8 cellular contexts compared by ENCODE assay signal in the genomic region with DNA sequence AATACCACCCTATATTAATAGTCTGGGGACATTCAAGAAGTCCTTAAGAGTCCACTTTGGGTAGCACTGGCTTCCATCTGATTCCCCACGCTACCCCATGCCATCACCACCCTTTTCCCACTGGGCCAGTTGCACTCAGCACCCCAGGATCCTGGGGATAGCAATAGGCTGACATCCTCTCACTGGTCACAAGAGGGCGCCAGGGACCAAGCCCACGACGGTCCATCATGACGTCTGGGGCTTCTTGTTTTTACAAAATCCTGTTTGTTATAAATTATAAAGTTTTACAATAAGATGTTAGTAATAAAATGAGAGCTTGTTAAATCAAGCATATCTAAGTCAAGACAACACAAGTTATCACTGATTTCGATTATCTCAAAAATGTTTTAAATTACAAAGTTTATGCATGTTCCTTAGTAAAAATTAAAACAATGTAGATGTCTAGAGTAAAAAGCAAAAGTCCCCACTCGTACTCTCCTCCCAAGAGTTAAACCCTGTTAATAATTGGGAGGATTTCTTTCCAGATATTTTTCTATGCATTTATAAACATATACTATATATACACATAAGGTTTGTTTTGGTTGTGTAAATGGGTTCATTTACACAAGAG. TPM values are rescaled to one million over a fixed set of nuclear protein-coding genes. Genes with fewer than 3 reads are reported as not detected.
DNase-seq lines count a peak whose midpoint lies in the region; ATAC-seq, FAIRE-seq and TF ChIP-seq lines count a peak whose summit lies in the region.

No MANE protein-coding gene starts in this region.

- CTCF ChIA-PET in CD8-positive, alpha-beta T cell (lab: Charles Lee) = interaction anchor here (0.6 to 8.2 kb wide), 10 partner anchors 10 to 500 kb away, joined by 3 to 64 read pairs (median 3); a partner anchor contains a TSS

- peak; percentile 97 for ATAC-seq in CD8-positive, alpha-beta T cell
- ATAC-seq in GM19455 (IDR thresholded peaks at IDR 0.05; ENCODE audit: unreplicated experiment) = peak; percentile 86

- DNase-seq in CD8-positive, alpha-beta T cell = peak; percentile 19 to 63 (median 52)
- DNase-seq in HuH-7 (ENCODE audit: low spot score) (peak; percentile 85), RCC 7860 (ENCODE audit: low spot score) (peak; percentile 26), activated T-helper 1 cell treated with Interleukin-2 at 50 U/mL for 16 hours (ENCODE audit: low read depth) (peak; percentile 13), foreskin fibroblast (peak; percentile 43 to 85), posterior vena cava (ENCODE audit: low spot score) (peak; percentile 88), cerebellum (ENCODE audit: low spot score) (no peak)

- H3K27me3 ChIP-seq in CD8-positive, alpha-beta T cell (ENCODE audit: insufficient read depth, low read length) = no peaks in the 10 kb centered on the region

- no peaks in the 10 kb centered on the region for H3K9me3 ChIP-seq in CD8-positive, alpha-beta T cell (ENCODE audit: low read length)

- no peaks in the 10 kb centered on the region for H3K9me3 Mint-ChIP-seq in CD8-positive, alpha-beta T cell

- peak; percentile 78 for TF ChIP-seq CTCF in CD8-positive, alpha-beta T cell (IDR thresholded peaks at IDR 0.05)
- TF ChIP-seq CTCF in foreskin fibroblast (IDR thresholded peaks at IDR 0.05; ENCODE audit: low read depth, low read length) = peak; percentile 94

- peaks cover 10% of the 10 kb centered on the region for H3K27me3 Mint-ChIP-seq in CD8-positive, alpha-beta T cell (ENCODE audit: low read depth)

- no peak overlapping the region for H3K27ac Mint-ChIP-seq in CD8-positive, alpha-beta T cell

- H3K4me1 Mint-ChIP-seq in CD8-positive, alpha-beta T cell (ENCODE audit: low read depth) = no peaks in the 10 kb centered on the region

- H3K4me3 ChIP-seq in CD8-positive, alpha-beta T cell (ENCODE audit: low read depth, low read length) = no peak overlapping the region
- H3K4me3 ChIP-seq in foreskin fibroblast (ENCODE audit: low read depth in 1 of 2, low read length in 2 of 2) = no peak overlapping the region

- no peaks in the 10 kb centered on the region for H3K36me3 Mint-ChIP-seq in CD8-positive, alpha-beta T cell

- POLR2A ChIA-PET in CD8-positive, alpha-beta T cell (lab: Charles Lee) = interaction anchor here (0.7 kb wide), 1 partner anchor 11 kb away, joined by 3 read pairs; no protein-coding TSS in a partner anchor

- FAIRE-seq in RCC 7860 (lab: Jason Lieb, UNC) = peak; percentile 50

- no peak overlapping the region for H3K4me3 Mint-ChIP-seq in CD8-positive, alpha-beta T cell

- H3K4me1 ChIP-seq in CD8-positive, alpha-beta T cell (ENCODE audit: insufficient read depth, low read length) = no peaks in the 10 kb centered on the region

- H3K27ac ChIP-seq in CD8-positive, alpha-beta T cell (ENCODE audit: low read depth, low read length) = no peak overlapping the region

- no peaks in the 10 kb centered on the region for H3K36me3 ChIP-seq in CD8-positive, alpha-beta T cell (ENCODE audit: insufficient read depth, low read length)

- intact Hi-C loops in CD8-positive, alpha-beta T cell (cut with DNase I, micrococcal nuclease) = loop anchor here in 1 of 2 experiments (10.0 kb wide), 1 partner anchor 157 kb away; a partner anchor contains a TSS
- intact Hi-C loops in posterior vena cava (cut with DNase I) = no loop called here

RNA-seq across cellular contexts. Expression of a gene that starts 15.4 kb away (rescaled TPM):
- total RNA-seq in CD8-positive, alpha-beta T cell = not detected
- 100 to 1,000 TPM; 190 to 297 TPM for total RNA-seq in posterior vena cava
- 5.2 TPM for total RNA-seq in cerebellum

RNA-seq across cellular contexts. Expression of a gene that starts 37.2 kb away (rescaled TPM):
- 10 to 100 TPM; 56.0 to 56.6 TPM for total RNA-seq in CD8-positive, alpha-beta T cell
- 10 to 100 TPM; 37.4 to 42.0 TPM for total RNA-seq in posterior vena cava
- total RNA-seq in cerebellum = 35.2 TPM

Comparison
In these comparisons a context has a peak if more than half of its experiments do, and no peak if none do; other contexts are left out.
1. RNA of a gene that starts 15.4 kb away (total RNA-seq): 190 to 297 TPM in posterior vena cava; 5.2 TPM in cerebellum (single experiment) and not detected in CD8-positive, alpha-beta T cell; every median in the first group is over 10 times any median in the second.